20 cellular contexts compared by ENCODE assay signal in genomic region chr13:36907266-36907665, GRCh38. TPM values are rescaled to one million over a fixed set of nuclear protein-coding genes. Genes with fewer than 3 reads are reported as not detected.
DNase-seq lines count a peak whose midpoint lies in the region; ATAC-seq and TF ChIP-seq lines count a peak whose summit lies in the region.
"Had no signal": no experiment of that assay in that cellular context is flagged by ENCODE, and none has a peak within 500 bp of the region (broad histone marks: within the 10 kb centered on the region; RNA-seq: fewer than 3 reads in every experiment).

No MANE protein-coding gene starts in this region.

- H2BK20ac ChIP-seq in IMR-90 (ENCODE audit: low read depth, low read length): no peak overlapping the region

- H3K4ac ChIP-seq in IMR-90 (ENCODE audit: low read depth, low read length): peak overlapping the region; percentile 27; the same call in 1 of the 2 replicates

- peak overlapping the region; percentile 16; the same call in 1 of the 2 replicates for H2AK5ac ChIP-seq in IMR-90 (ENCODE audit: low read depth, low read length)

- no peaks in the 10 kb centered on the region for H3K36me3 ChIP-seq in BLaER1
- H3K36me3 ChIP-seq in IMR-90 (ENCODE audit: control insufficient read depth, insufficient read depth, low read length): peaks cover 2% of the 10 kb centered on the region
- H3K36me3 ChIP-seq: HAP-1 had no signal

- no peak overlapping the region for H4K91ac ChIP-seq in IMR-90 (ENCODE audit: insufficient read depth, low read depth, low read length)

- H3K9ac ChIP-seq in BLaER1 (no peak overlapping the region), IMR-90 (ENCODE audit: low read depth, low read length) (no peak overlapping the region)
- H3K9ac ChIP-seq: GM23248 had no signal

- no peak overlapping the region for H3K56ac ChIP-seq in IMR-90 (ENCODE audit: extremely low read depth, insufficient read depth, low read length)

- no TSS peak for BruUV-seq in IMR-90 (replicated peaks; lab: Mats Ljungman, UMichigan)

- no peak overlapping the region for H2AFZ ChIP-seq in IMR-90 (replicated peaks; ENCODE audit: low read length, poor library complexity)
- H2AFZ ChIP-seq: GM23248 had no signal

- TF ChIP-seq POLR2A in IMR-90 (IDR thresholded peaks at IDR 0.05; ENCODE audit: low read depth, low read length): no peak

- H3K27ac ChIP-seq in BLaER1: no peak overlapping the region
- no peak overlapping the region for H3K27ac ChIP-seq in IMR-90 (ENCODE audit: insufficient read depth, low read length)
- H3K27ac ChIP-seq: GM23248 had no signal

- POLR2A ChIA-PET in IMR-90 (lab: Charles Lee; ENCODE audit: unreplicated experiment): no interaction called here

- DNase-seq in IMR-90 (no peak), glomerular visceral epithelial cell (ENCODE audit: extremely low spot score) (peak; percentile 24), renal cortical epithelial cell (ENCODE audit: low read depth) (peak; percentile 15)
- no peak for DNase-seq in NK-92 treated with Interleukin-12 subunit alpha and Interleukin-12 subunit beta, amount 100 ng/mL, for 24 hours (lab: John Stamatoyannopoulos, UW)
- DNase-seq in effector memory CD8-positive, alpha-beta T cell: no peak
- DNase-seq: Calu3; CD4-positive, alpha-beta memory T cell; DMS 273 treated with DMSO at 0.1 percent for 48 hours; DMS53; DND-41; EL; GM23248 had no signal

- H3K9me1 ChIP-seq in IMR-90 (ENCODE audit: insufficient read depth, low read length): peaks cover 4% of the 10 kb centered on the region; the same call in 1 of the 2 replicates

- H3K27me3 Mint-ChIP-seq in effector memory CD8-positive, alpha-beta T cell: peaks cover 25 to 32% of the 10 kb centered on the region in 2 donors

- no peak overlapping the region for H3K23ac ChIP-seq in IMR-90 (ENCODE audit: low read depth, low read length)

- in situ Hi-C loops in IMR-90 (cut with MboI; ENCODE audit: low sequenced_read_pairs): no loop called here

- H3K4me1 ChIP-seq in BLaER1 (peaks cover 17% of the 10 kb centered on the region), IMR-90 (ENCODE audit: control insufficient read depth, insufficient read depth, low read length) (peaks cover 8% of the 10 kb centered on the region)

- H2BK5ac ChIP-seq in IMR-90 (ENCODE audit: low read depth, low read length, poor library complexity, severe bottlenecking): no peak overlapping the region

- TF ChIP-seq CTCF in IMR-90 (conservative IDR thresholded peaks at IDR 0.05; ENCODE audit: low read depth, low read length): no peak

- no peak overlapping the region for H4K8ac ChIP-seq in IMR-90 (ENCODE audit: low read depth in 2 of 2, low read length in 2 of 2)

- H3K14ac ChIP-seq in IMR-90 (replicated peaks; ENCODE audit: low read depth, low read length): no peak overlapping the region

- H4K5ac ChIP-seq in IMR-90 (ENCODE audit: low read depth, low read length): no peak overlapping the region

- intact Hi-C loops in IMR-90 (cut with micrococcal nuclease): no loop called here

- H3K9me3 Mint-ChIP-seq in effector memory CD8-positive, alpha-beta T cell: no peaks in the 10 kb centered on the region

- dilution Hi-C loops in IMR-90 (cut with HindIII; ENCODE audit: low sequenced_read_pairs, unreplicated experiment): no loop called here

- no peak for ATAC-seq in IMR-90 (ENCODE audit: low read depth)
- ATAC-seq in effector memory CD8-positive, alpha-beta T cell (replicated peaks): no peak
- ATAC-seq in GM21825 (IDR thresholded peaks at IDR 0.05; ENCODE audit: unreplicated experiment): no peak
- ATAC-seq: GM12878, K562 had no signal

- H3K79me1 ChIP-seq in IMR-90 (ENCODE audit: low read depth in 1 of 2, low read length in 2 of 2): peaks cover 18 to 67% of the 10 kb centered on the region in 2 experiments

- H3K4me1 Mint-ChIP-seq in effector memory CD8-positive, alpha-beta T cell (ENCODE audit: low read depth in 2 of 2): no peaks in the 10 kb centered on the region
- H3K4me1 Mint-ChIP-seq: CD14-positive monocyte; CD4-positive, alpha-beta memory T cell had no signal

- TF ChIP-seq RAD21 in IMR-90 (IDR thresholded peaks at IDR 0.05; ENCODE audit: low read length): no peak

- H3K27ac Mint-ChIP-seq in effector memory CD8-positive, alpha-beta T cell: no peak overlapping the region
- H3K27ac Mint-ChIP-seq: CD14-positive monocyte; CD4-positive, alpha-beta memory T cell had no signal

- H3K4me2 ChIP-seq in BLaER1 (peak overlapping the region; percentile 12; the same call in 1 of the 2 replicates), IMR-90 (ENCODE audit: low read depth, low read length) (no peak overlapping the region)

- H2BK120ac ChIP-seq in IMR-90 (ENCODE audit: low read depth, low read length): no peak overlapping the region

- 84% methylated on average over 3 of the region's 4 CpGs; no CpG with 5 or more reads in 1 of the 2 experiments for WGBS in IMR-90 (ENCODE audit: extremely low coverage in 2 of 2, insufficient read length in 1 of 2), 2 experiments

- H2BK15ac ChIP-seq in IMR-90 (ENCODE audit: low read depth, low read length): no peak overlapping the region

- H3K4me3 Mint-ChIP-seq in effector memory CD8-positive, alpha-beta T cell: no peak overlapping the region
- H3K4me3 Mint-ChIP-seq: CD14-positive monocyte; CD4-positive, alpha-beta memory T cell had no signal

- H3K9me3 ChIP-seq in BLaER1: no peaks in the 10 kb centered on the region
- H3K9me3 ChIP-seq in IMR-90 (ENCODE audit: control insufficient read depth, insufficient read depth, low read length): no peaks in the 10 kb centered on the region
- H3K9me3 ChIP-seq: BE2C, HAP-1 had no signal

- no peak overlapping the region for H3K18ac ChIP-seq in IMR-90 (ENCODE audit: low read depth, low read length)

- peak overlapping the region; percentile 61 for H2AK9ac ChIP-seq in IMR-90 (replicated peaks; ENCODE audit: low read depth, low read length, poor library complexity)

- CTCF ChIA-PET in IMR-90 (lab: Yijun Ruan, JAX): no interaction called here

- no peaks in the 10 kb centered on the region for H4K20me1 ChIP-seq in BLaER1
- H4K20me1 ChIP-seq in IMR-90 (ENCODE audit: insufficient read depth, low read length): no peaks in the 10 kb centered on the region

- H3K27me3 ChIP-seq in BLaER1 (no peaks in the 10 kb centered on the region), IMR-90 (ENCODE audit: control insufficient read depth, insufficient read depth, low read length) (no peaks in the 10 kb centered on the region)
- H3K27me3 ChIP-seq: BE2C had no signal

- H3K36me3 Mint-ChIP-seq in effector memory CD8-positive, alpha-beta T cell (ENCODE audit: insufficient read depth): no peaks in the 10 kb centered on the region
- H3K36me3 Mint-ChIP-seq: CD14-positive monocyte; CD4-positive, alpha-beta memory T cell had no signal

- no peak overlapping the region for H3K4me3 ChIP-seq in BLaER1
- no peak overlapping the region for H3K4me3 ChIP-seq in IMR-90 (ENCODE audit: insufficient read depth, low read depth, low read length)
- H3K4me3 ChIP-seq: GM12878, GM23248, HAP-1, K562 had no signal

TF ChIP-seq in IMR-90, 13 proteins besides CTCF, POLR2A, EP300 and RAD21:
- no peak for TF ChIP-seq MXI1 (IDR thresholded peaks at IDR 0.05; ENCODE audit: borderline replicate concordance, low read depth, low read length)
- TF ChIP-seq MAFK (IDR thresholded peaks at IDR 0.05; ENCODE audit: low read depth, low read length): no peak
- TF ChIP-seq BHLHE40 (IDR thresholded peaks at IDR 0.05; ENCODE audit: low read depth, low read length): no peak
- TF ChIP-seq CHD1 (IDR thresholded peaks at IDR 0.05; ENCODE audit: low read depth, low read length): no peak
- TF ChIP-seq FOS (IDR thresholded peaks at IDR 0.05; ENCODE audit: low read depth, low read length): no peak
- no peak for TF ChIP-seq CEBPB (IDR thresholded peaks at IDR 0.05; ENCODE audit: low read depth, low read length)
- TF ChIP-seq RFX5 (IDR thresholded peaks at IDR 0.05; ENCODE audit: low read depth, low read length): no peak
- TF ChIP-seq USF2 (IDR thresholded peaks at IDR 0.05; ENCODE audit: low read depth, low read length): no peak
- no peak for TF ChIP-seq NFE2L2 (IDR thresholded peaks at IDR 0.05; ENCODE audit: low read depth, low read length)
- TF ChIP-seq ELK1 (IDR thresholded peaks at IDR 0.05; ENCODE audit: borderline replicate concordance, low read depth, low read length): no peak
- no peak for TF ChIP-seq SMC3 (IDR thresholded peaks at IDR 0.05; ENCODE audit: low read depth, low read length)
- TF ChIP-seq MAZ (IDR thresholded peaks at IDR 0.05; ENCODE audit: borderline replicate concordance, low read depth, low read length): no peak
TF ChIP-seq in IMR-90: peak in this region for 0.

RNA-seq across cellular contexts. Expression of gene SMAD9, which starts 12.8 kb away (rescaled TPM):
- 4.8 and 5.8 TPM in 2 replicates for total RNA-seq in IMR-90 (2012; rRNA removed)
- polyA plus RNA-seq in IMR-90 (2012; rRNA removed): 2.7 and 3.2 TPM in 2 replicates
- polyA plus RNA-seq in IMR-90 (2012; cell fraction: cytosol; rRNA removed): 1.4 and 4.5 TPM in 2 replicates
- 2.5 and 4.0 TPM in 2 replicates for polyA plus RNA-seq in IMR-90 (2012; cell fraction: nucleus; rRNA removed; ENCODE audit: low replicate concordance)
- total RNA-seq in renal cortical epithelial cell: 0.52 and 9.3 TPM in 2 replicates
- total RNA-seq: CD4-positive, alpha-beta memory T cell; GM12878; HT-29 had no signal
- polyA plus RNA-seq: CD14-positive monocyte had no signal

Comparison
In these comparisons a context has a peak if more than half of its experiments do, and no peak if none do; other contexts are left out.
1. DNase-seq: peak in glomerular visceral epithelial cell (single experiment) and renal cortical epithelial cell (single experiment); none in IMR-90 (single experiment), NK-92 treated with Interleukin-12 subunit alpha and Interleukin-12 subunit beta, amount 100 ng/mL, for 24 hours (single experiment) and effector memory CD8-positive, alpha-beta T cell (0 of 3).